In the genomic region with DNA sequence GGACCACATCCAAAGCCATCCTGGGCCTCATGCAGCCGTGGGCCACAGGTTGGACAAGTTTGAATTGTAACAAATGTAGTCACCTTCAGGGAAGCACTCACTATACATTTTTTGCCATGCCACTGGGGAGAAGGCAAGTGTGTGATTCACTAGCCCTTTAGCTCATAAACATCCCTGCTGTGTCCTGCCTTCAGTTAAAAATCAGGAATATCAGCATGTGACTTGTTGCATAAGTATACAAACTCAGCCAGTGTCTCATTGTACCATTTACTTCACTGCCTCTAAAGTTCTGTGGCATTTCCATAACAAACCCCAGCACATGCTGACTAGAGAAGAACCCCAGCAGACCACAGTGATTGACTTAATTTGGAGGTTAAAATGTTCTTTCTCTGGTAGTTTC, we compare ENCODE assay signal across 15 cellular contexts.
DNase-seq lines count a peak whose midpoint lies in the region; ATAC-seq, FAIRE-seq and TF ChIP-seq lines count a peak whose summit lies in the region.
"Had no signal": no experiment of that assay in that cellular context is flagged by ENCODE, and none has a peak within 500 bp of the region (broad histone marks: within the 10 kb centered on the region; RNA-seq: fewer than 3 reads in every experiment).

No MANE protein-coding gene starts in this region.

- no peak overlapping the region for H4K5ac ChIP-seq in mesendoderm (ENCODE audit: low read length)

- WGBS in mesendoderm (ENCODE audit: extremely low coverage, insufficient coverage, low lambda C conversion rate), result no CpG with 5 or more reads among the region's 1 CpG

- no peak overlapping the region for H2AK5ac ChIP-seq in mesendoderm (ENCODE audit: low read length)

- H3K27ac ChIP-seq in mesendoderm (ENCODE audit: low read depth, low read length), result no peak overlapping the region
- H3K27ac ChIP-seq in Karpas-422 (ENCODE audit: low read length), result no peak overlapping the region
- H3K27ac ChIP-seq: BLaER1 treated with 17β-estradiol and CSF1 and Interleukin-3, amounts not matched to agents 10 nM and 100 nM had no signal

- H2BK120ac ChIP-seq in mesendoderm (ENCODE audit: low read depth, low read length), result no peak overlapping the region

- no peaks in the 10 kb centered on the region for H3K9me2 ChIP-seq in Karpas-422 (replicated peaks; ENCODE audit: insufficient read depth, low read length)

- no peak overlapping the region for H3K4ac ChIP-seq in mesendoderm (ENCODE audit: low read depth, low read length)

- H3K36me3 ChIP-seq in mesendoderm (ENCODE audit: control insufficient read depth, insufficient read depth, low read length) (no peaks in the 10 kb centered on the region), Karpas-422 (ENCODE audit: insufficient read depth, low read length) (no peaks in the 10 kb centered on the region)
- H3K36me3 ChIP-seq: BLaER1 treated with 17β-estradiol and CSF1 and Interleukin-3, amounts not matched to agents 10 nM and 100 nM had no signal

- H2BK5ac ChIP-seq in mesendoderm (ENCODE audit: low read length), result no peak overlapping the region

- H3K4me1 ChIP-seq in mesendoderm (ENCODE audit: control insufficient read depth, low read depth, low read length) (no peaks in the 10 kb centered on the region), Karpas-422 (ENCODE audit: low read length) (no peaks in the 10 kb centered on the region)
- H3K4me1 ChIP-seq: BLaER1 treated with 17β-estradiol and CSF1 and Interleukin-3, amounts not matched to agents 10 nM and 100 nM had no signal

- H2AFZ ChIP-seq in Karpas-422 (ENCODE audit: low read length), result no peak overlapping the region

- H3K4me3 ChIP-seq in AG09309 (ENCODE audit: control insufficient read depth, low read depth, low read length) (no peak overlapping the region), mesendoderm (ENCODE audit: low read length) (no peak overlapping the region), Karpas-422 (ENCODE audit: low read length) (no peak overlapping the region)
- H3K4me3 ChIP-seq: BLaER1 treated with 17β-estradiol and CSF1 and Interleukin-3, amounts not matched to agents 10 nM and 100 nM had no signal

- peak; percentile 67 for DNase-seq in AG09309 (ENCODE audit: low read depth)
- DNase-seq in NCI-H69 (lab: John Stamatoyannopoulos, UW), result peak; percentile 24
- DNase-seq in mesendoderm, result peak; percentile 4
- no peak for DNase-seq in urothelium cell line (ENCODE audit: low spot score)
- DNase-seq in GM10266 (ENCODE audit: extremely low spot score), result no peak
- no peak for DNase-seq in Karpas-422
- DNase-seq: activated effector memory CD4-positive, alpha-beta T cell treated with Interleukin-2 at 50 U/mL for 16 hours; cortex of kidney; naive thymus-derived CD4-positive, alpha-beta T cell; NCI-H1105; SIG-M5; stimulated activated naive CD8-positive, alpha-beta T cell treated with anti-CD3 and anti-CD28 coated beads, Interleukin-15, Interleukin-2, amounts not matched to agents 100 U/mL and 50 U/mL, for 24 hours had no signal

- no peak overlapping the region for H3K56ac ChIP-seq in mesendoderm (ENCODE audit: low read length)

- no peaks in the 10 kb centered on the region for H4K20me1 ChIP-seq in Karpas-422 (ENCODE audit: insufficient read depth, low read depth, low read length)
- H4K20me1 ChIP-seq: BLaER1 treated with 17β-estradiol and CSF1 and Interleukin-3, amounts not matched to agents 10 nM and 100 nM had no signal

- H2BK15ac ChIP-seq in mesendoderm (replicated peaks; ENCODE audit: low read depth), result no peak overlapping the region

- H3K79me2 ChIP-seq in mesendoderm (ENCODE audit: control insufficient read depth, insufficient read depth, low read length) (no peaks in the 10 kb centered on the region), Karpas-422 (ENCODE audit: low read length) (no peaks in the 10 kb centered on the region)

- ATAC-seq in esophagus mucosa, result peak; percentile 52
- no peak for ATAC-seq in GM21737 (IDR thresholded peaks at IDR 0.05; ENCODE audit: unreplicated experiment)
- ATAC-seq: naive thymus-derived CD4-positive, alpha-beta T cell; stimulated activated naive CD8-positive, alpha-beta T cell treated with anti-CD3 and anti-CD28 coated beads, Interleukin-15, Interleukin-2, amounts not matched to agents 100 U/mL and 50 U/mL, for 24 hours had no signal

- H3K9ac ChIP-seq in mesendoderm (ENCODE audit: low read length) (no peak overlapping the region), Karpas-422 (ENCODE audit: low read length) (no peak overlapping the region)
- H3K9ac ChIP-seq: BLaER1 treated with 17β-estradiol and CSF1 and Interleukin-3, amounts not matched to agents 10 nM and 100 nM had no signal

- H3K4me2 ChIP-seq in mesendoderm (ENCODE audit: low read length) (no peak overlapping the region), Karpas-422 (ENCODE audit: low read depth, low read length, poor library complexity, severe bottlenecking) (no peak overlapping the region)
- H3K4me2 ChIP-seq: BLaER1 treated with 17β-estradiol and CSF1 and Interleukin-3, amounts not matched to agents 10 nM and 100 nM had no signal

- no peaks in the 10 kb centered on the region for H3K9me3 ChIP-seq in Karpas-422 (ENCODE audit: low read length)
- H3K9me3 ChIP-seq: BLaER1 treated with 17β-estradiol and CSF1 and Interleukin-3, amounts not matched to agents 10 nM and 100 nM had no signal

- no peak for FAIRE-seq in urothelium cell line (lab: Jason Lieb, UNC)

- H3K18ac ChIP-seq in mesendoderm (ENCODE audit: low read length), result no peak overlapping the region

- H4K8ac ChIP-seq in mesendoderm (ENCODE audit: low read depth, low read length), result no peak overlapping the region

- no peak overlapping the region for H3K23ac ChIP-seq in mesendoderm (ENCODE audit: low read length)

- no peak for TF ChIP-seq CTCF in AG09309 (IDR thresholded peaks at IDR 0.05; ENCODE audit: control insufficient read depth, insufficient read depth, low read depth, low read length, missing control alignments)
- TF ChIP-seq CTCF in GM10266 (IDR thresholded peaks at IDR 0.05; ENCODE audit: control insufficient read depth, insufficient read depth, low read depth, missing control alignments), result no peak

- H3K27me3 ChIP-seq in mesendoderm (ENCODE audit: insufficient read depth, low read length, poor library complexity), result no peaks in the 10 kb centered on the region
- H3K27me3 ChIP-seq in Karpas-422 (ENCODE audit: low read length), result no peaks in the 10 kb centered on the region
- H3K27me3 ChIP-seq: BLaER1 treated with 17β-estradiol and CSF1 and Interleukin-3, amounts not matched to agents 10 nM and 100 nM had no signal

- no peaks in the 10 kb centered on the region for H3K79me1 ChIP-seq in mesendoderm (ENCODE audit: low read length)

Comparison
In these comparisons a context has a peak if more than half of its experiments do, and no peak if none do; other contexts are left out.
1. DNase-seq: peak in AG09309 (single experiment), NCI-H69 (single experiment) and mesendoderm (single experiment); none in urothelium cell line (single experiment), GM10266 (single experiment) and Karpas-422 (single experiment).